Comparison of ENCODE assay signal across 8 cellular contexts in genomic region chrX:53433651-53434639, GRCh38. TPM values are rescaled to one million over a fixed set of nuclear protein-coding genes. Genes with fewer than 3 reads are reported as not detected.
DNase-seq lines count a peak whose midpoint lies in the region; ATAC-seq and TF ChIP-seq lines count a peak whose summit lies in the region.

HSD17B10 (minus strand) TSS chrX:53434370; CDS start chrX:53434345, 25 bp downstream.

- H3K27ac ChIP-seq in caudate nucleus (ENCODE audit: low read depth, low read length) = peak within 1 kb of the TSS; percentile 64

- POLR2A ChIA-PET in activated B cell treated with CpG ODN at 0.5 μM for 24 hours (lab: Charles Lee) = interaction anchor here (1.2 to 2.5 kb wide), 2 partner anchors 11 to 121 kb away, joined by 4 to 14 read pairs; partner anchors contain the start of genes RIBC1 and SMC1A

- H3K4me1 Mint-ChIP-seq in activated B cell treated with CpG ODN at 0.5 μM for 24 hours = peaks cover 12% of the 10 kb centered on the region
- peaks cover 16 to 17% of the 10 kb centered on the region in 2 donors for H3K4me1 Mint-ChIP-seq in immature natural killer cell

- CTCF ChIA-PET in activated B cell treated with CpG ODN at 0.5 μM for 24 hours (lab: Charles Lee) = interaction anchor here (3.0 kb wide), 1 partner anchor 121 kb away, joined by 12 read pairs; no protein-coding TSS in a partner anchor

- in situ Hi-C loops in ACHN (cut with HindIII; ENCODE audit: low pct_ligation_motif_present, low pct_unique_long_range_greater_than_20kb, low sequenced_read_pairs) = no loop called here

- H3K27ac Mint-ChIP-seq in activated B cell treated with CpG ODN at 0.5 μM for 24 hours = peak within 1 kb of the TSS; percentile 90
- peak within 1 kb of the TSS; percentile 90 to 97 (median 94) for H3K27ac Mint-ChIP-seq in immature natural killer cell

- H3K9me3 Mint-ChIP-seq in activated B cell treated with CpG ODN at 0.5 μM for 24 hours (no peaks in the 10 kb centered on the region), immature natural killer cell (no peaks in the 10 kb centered on the region)

- H3K4me3 Mint-ChIP-seq in activated B cell treated with CpG ODN at 0.5 μM for 24 hours = peak within 1 kb of the TSS; percentile 93
- H3K4me3 Mint-ChIP-seq in immature natural killer cell = peak within 1 kb of the TSS; percentile 95 to 98 (median 97)

- peak; percentile 71 for DNase-seq in ACHN
- peak; percentile 89 for DNase-seq in NCI-H345 (lab: John Stamatoyannopoulos, UW)
- DNase-seq in activated B cell treated with CpG ODN at 0.5 μM for 24 hours = peak; percentile 75
- peak; percentile 6 to 88 (median 72) for DNase-seq in caudate nucleus (lab: John Stamatoyannopoulos, UW)
- peak; percentile 78 to 85 (median 84) for DNase-seq in immature natural killer cell
- DNase-seq in stimulated activated CD4-positive, alpha-beta T cell treated with anti-CD3 and anti-CD28 coated beads, Interleukin-12 subunit alpha, Interleukin-12 subunit beta, amount 100 ng/mL, for 24 hours (ENCODE audit: low read depth in 2 of 2) = peak; percentile 70 to 86

- H3K36me3 Mint-ChIP-seq in activated B cell treated with CpG ODN at 0.5 μM for 24 hours (ENCODE audit: low read depth) (peaks cover 36% of the 10 kb centered on the region), immature natural killer cell (peaks cover 0 to 6% (median 0%) of the 10 kb centered on the region in 3 donors)

- no peak for TF ChIP-seq CTCF in activated B cell treated with CpG ODN at 0.5 μM for 24 hours (IDR thresholded peaks at IDR 0.05)

- peaks cover 6% of the 10 kb centered on the region for H3K27me3 Mint-ChIP-seq in activated B cell treated with CpG ODN at 0.5 μM for 24 hours
- H3K27me3 Mint-ChIP-seq in immature natural killer cell (ENCODE audit: low read depth in 3 of 3) = peaks cover 0 to 12% (median 8%) of the 10 kb centered on the region in 3 donors

- intact Hi-C loops in activated B cell treated with CpG ODN at 0.5 μM for 24 hours (cut with micrococcal nuclease) = loop anchor here (1.0 to 5.0 kb wide), 3 partner anchors 12 to 923 kb away; partner anchors contain the start of genes FAM120C, RIBC1, SMC1A and WNK3

- ATAC-seq in GM18873 (IDR thresholded peaks at IDR 0.05; ENCODE audit: low FRiP score, unreplicated experiment) = peak; percentile 71
- peak; percentile 91 for ATAC-seq in HG03139 (IDR thresholded peaks at IDR 0.05; ENCODE audit: unreplicated experiment)
- peak; percentile 98 for ATAC-seq in activated B cell treated with CpG ODN at 0.5 μM for 24 hours (ENCODE audit: low read depth)

RNA-seq across cellular contexts. Expression of gene HSD17B10, which starts in this region (rescaled TPM):
- 108 and 114 TPM in 2 replicates for total RNA-seq in activated B cell treated with CpG ODN at 0.5 μM for 24 hours
- polyA plus RNA-seq in immature natural killer cell = 100 to 1,000 TPM; 170 to 194 (median 188) TPM

Comparison
In these comparisons a context has a peak if more than half of its experiments do, and no peak if none do; other contexts are left out.
1. Peak in every context shown above with its lines: DNase-seq, ATAC-seq and H3K27ac ChIP-seq.